10 cellular contexts compared by ENCODE assay signal in genomic region chr1:57770772-57771171, GRCh38.
DNase-seq lines count a peak whose midpoint lies in the region; ATAC-seq and TF ChIP-seq lines count a peak whose summit lies in the region.
"Had no signal": no experiment of that assay in that cellular context is flagged by ENCODE, and none has a peak within 500 bp of the region (broad histone marks: within the 10 kb centered on the region; RNA-seq: fewer than 3 reads in every experiment).

No MANE protein-coding gene starts in this region.

- peaks cover 3% of the 10 kb centered on the region for H3K27me3 Mint-ChIP-seq in mesothelial cell of epicardium (ENCODE audit: low read depth)
- H3K27me3 Mint-ChIP-seq in activated naive CD8-positive, alpha-beta T cell treated with anti-CD3 and anti-CD28 coated beads, Interleukin-2, amount 50 U/mL, for 24 hours, result peaks cover 3% of the 10 kb centered on the region

- no peaks in the 10 kb centered on the region for H3K9me3 Mint-ChIP-seq in mesothelial cell of epicardium
- H3K9me3 Mint-ChIP-seq in activated naive CD8-positive, alpha-beta T cell treated with anti-CD3 and anti-CD28 coated beads, Interleukin-2, amount 50 U/mL, for 24 hours, result peaks cover 10% of the 10 kb centered on the region

- no peak overlapping the region for H3K27ac Mint-ChIP-seq in mesothelial cell of epicardium
- H3K27ac Mint-ChIP-seq in activated naive CD8-positive, alpha-beta T cell treated with anti-CD3 and anti-CD28 coated beads, Interleukin-2, amount 50 U/mL, for 24 hours, result no peak overlapping the region

- no peaks in the 10 kb centered on the region for H3K36me3 Mint-ChIP-seq in mesothelial cell of epicardium
- H3K36me3 Mint-ChIP-seq in activated naive CD8-positive, alpha-beta T cell treated with anti-CD3 and anti-CD28 coated beads, Interleukin-2, amount 50 U/mL, for 24 hours (ENCODE audit: low read depth), result no peaks in the 10 kb centered on the region

- peak; percentile 59 for ATAC-seq in HG03378 (IDR thresholded peaks at IDR 0.05; ENCODE audit: unreplicated experiment)
- no peak for ATAC-seq in activated naive CD8-positive, alpha-beta T cell treated with anti-CD3 and anti-CD28 coated beads, Interleukin-2, amount 50 U/mL, for 24 hours

- H3K4me1 ChIP-seq in adipocyte (ENCODE audit: control insufficient read depth, insufficient read depth, low read length), result no peaks in the 10 kb centered on the region

- no peaks in the 10 kb centered on the region for H3K36me3 ChIP-seq in adipocyte (ENCODE audit: control insufficient read depth, insufficient read depth, low read length, severe bottlenecking)

- TF ChIP-seq CTCF in mesothelial cell of epicardium (IDR thresholded peaks at IDR 0.05; ENCODE audit: unreplicated experiment), result peak; percentile 25

- H3K4me3 ChIP-seq in adipocyte (ENCODE audit: low read length), result no peak overlapping the region

- no peaks in the 10 kb centered on the region for H3K9me3 ChIP-seq in adipocyte (ENCODE audit: control insufficient read depth, low read length)

- H3K9ac ChIP-seq in adipocyte (ENCODE audit: low read length), result no peak overlapping the region

- peak; percentile 15 for DNase-seq in NCI-H1436 (lab: John Stamatoyannopoulos, UW)
- DNase-seq in NCI-H1436 treated with DMSO at 0.1 percent for 48 hours (lab: John Stamatoyannopoulos, UW), result no peak
- DNase-seq in adipocyte (ENCODE audit: low read depth), result peak; percentile 7
- DNase-seq in mesothelial cell of epicardium (ENCODE audit: low spot score in 2 of 2, unreplicated experiment in 2 of 2), result no peak
- DNase-seq in activated naive CD8-positive, alpha-beta T cell treated with anti-CD3 and anti-CD28 coated beads, Interleukin-2, amount 50 U/mL, for 24 hours, result no peak
- DNase-seq in T-helper 9 cell, result no peak
- no peak for DNase-seq in inferior parietal cortex (ENCODE audit: extremely low spot score)
- DNase-seq: midbrain had no signal

- no peak overlapping the region for H3K4me3 Mint-ChIP-seq in mesothelial cell of epicardium
- no peak overlapping the region for H3K4me3 Mint-ChIP-seq in activated naive CD8-positive, alpha-beta T cell treated with anti-CD3 and anti-CD28 coated beads, Interleukin-2, amount 50 U/mL, for 24 hours
- H3K4me3 Mint-ChIP-seq: central memory CD8-positive, alpha-beta T cell had no signal

- no peaks in the 10 kb centered on the region for H3K4me1 Mint-ChIP-seq in mesothelial cell of epicardium
- H3K4me1 Mint-ChIP-seq in activated naive CD8-positive, alpha-beta T cell treated with anti-CD3 and anti-CD28 coated beads, Interleukin-2, amount 50 U/mL, for 24 hours, result no peaks in the 10 kb centered on the region
- H3K4me1 Mint-ChIP-seq: central memory CD8-positive, alpha-beta T cell had no signal

- no peaks in the 10 kb centered on the region for H3K27me3 ChIP-seq in adipocyte (replicated peaks; ENCODE audit: control insufficient read depth, insufficient read depth, low read length)

Comparison
In these comparisons a context has a peak if more than half of its experiments do, and no peak if none do; other contexts are left out.
1. DNase-seq: peak in NCI-H1436 (single experiment) and adipocyte (single experiment); none in NCI-H1436 treated with DMSO at 0.1 percent for 48 hours (single experiment), mesothelial cell of epicardium (0 of 2), activated naive CD8-positive, alpha-beta T cell treated with anti-CD3 and anti-CD28 coated beads, Interleukin-2, amount 50 U/mL, for 24 hours (single experiment), T-helper 9 cell (single experiment) and inferior parietal cortex (single experiment).